In genomic region chr1:239601108-239601507, GRCh38 we compare ENCODE assay signal across 39 cellular contexts.
"Had no signal": no experiment of that assay in that cellular context is flagged by ENCODE, and none has a peak within 500 bp of the region (broad histone marks: within the 10 kb centered on the region; RNA-seq: fewer than 3 reads in every experiment).

No MANE protein-coding gene starts in this region.

- H3K9me3 Mint-ChIP-seq: activated naive CD4-positive, alpha-beta T cell treated with anti-CD3 and anti-CD28 coated beads for 36 hours; activated naive CD4-positive, alpha-beta T cell treated with anti-CD3 and anti-CD28 coated beads, Interleukin-2, amount 10 ng/mL, durations not matched to agents 7 days and 5 days; activated naive CD8-positive, alpha-beta T cell treated with anti-CD3 and anti-CD28 coated beads, Interleukin-2, amount 50 U/mL, for 24 hours; activated T-cell treated with anti-CD3 and anti-CD28 coated beads, Interleukin-2, amount 50 U/mL, for 24 hours; activated T-cell treated with anti-CD3 and anti-CD28 coated beads, Interleukin-2, amount 50 U/mL, for 4 hours; activated T-helper 1 cell treated with anti-CD3 and anti-CD28 coated beads, Interleukin-12 subunit alpha, Interleukin-12 subunit beta, Interleukin-2, Interleukin-4 antibody, amounts not matched to agents 30 ng/mL and 10 ng/mL and 1 ng/mL, durations not matched to agents 14 hours and 24 hours and 36 hours; activated T-helper 17 cell treated with anti-CD3 and anti-CD28 coated beads, Interleukin-2, amount 50 U/mL, for 72 hours; activated T-helper 2 cell treated with anti-CD3 and anti-CD28 coated beads, Interferon-gamma antibody, Interleukin-2, Interleukin-4, amounts not matched to agents 10 μg/mL and 5 μg/mL and 100 μg/mL, durations not matched to agents 14 hours and 24 hours and 36 hours had no signal

- H3K27me3 ChIP-seq: adrenal gland, ascending aorta, body of pancreas, brain microvascular endothelial cell, breast epithelium, cardiac muscle cell had no signal

- ATAC-seq: activated naive CD4-positive, alpha-beta T cell treated with anti-CD3 and anti-CD28 coated beads, Interleukin-2, amount 50 U/mL, for 72 hours; activated naive CD8-positive, alpha-beta T cell treated with anti-CD3 and anti-CD28 coated beads, Interleukin-2, amount 50 U/mL, for 24 hours; activated T-cell treated with anti-CD3 and anti-CD28 coated beads, Interleukin-2, amount 50 U/mL, for 4 hours; activated T-cell treated with anti-CD3 and anti-CD28 coated beads, Interleukin-2, amount 50 U/mL, for 72 hours; activated T-helper 17 cell treated with anti-CD3 and anti-CD28 coated beads, Interleukin-2, amount 50 U/mL, for 72 hours; body of pancreas had no signal

- H3K27ac ChIP-seq: adrenal gland, ascending aorta, body of pancreas, brain microvascular endothelial cell, breast epithelium, cardiac muscle cell had no signal

- H3K4me3 Mint-ChIP-seq: activated naive CD4-positive, alpha-beta T cell treated with anti-CD3 and anti-CD28 coated beads for 36 hours; activated naive CD4-positive, alpha-beta T cell treated with anti-CD3 and anti-CD28 coated beads, Interleukin-2, amount 10 ng/mL, durations not matched to agents 7 days and 5 days; activated naive CD4-positive, alpha-beta T cell treated with anti-CD3 and anti-CD28 coated beads, Interleukin-2, amount 50 U/mL, for 24 hours; activated naive CD8-positive, alpha-beta T cell treated with anti-CD3 and anti-CD28 coated beads, Interleukin-2, amount 10 ng/mL, durations not matched to agents 7 days and 5 days; activated naive CD8-positive, alpha-beta T cell treated with anti-CD3 and anti-CD28 coated beads, Interleukin-2, amount 50 U/mL, for 24 hours; activated T-cell treated with anti-CD3 and anti-CD28 coated beads, Interleukin-2, amount 50 U/mL, for 24 hours; activated T-cell treated with anti-CD3 and anti-CD28 coated beads, Interleukin-2, amount 50 U/mL, for 4 hours; activated T-cell treated with anti-CD3 and anti-CD28 coated beads, Interleukin-2, amount 50 U/mL, for 72 hours; activated T-helper 1 cell treated with anti-CD3 and anti-CD28 coated beads, Interleukin-12 subunit alpha, Interleukin-12 subunit beta, Interleukin-2, Interleukin-4 antibody, amounts not matched to agents 30 ng/mL and 10 ng/mL and 1 ng/mL, durations not matched to agents 14 hours and 24 hours and 36 hours; activated T-helper 17 cell treated with anti-CD3 and anti-CD28 coated beads, Interleukin-2, amount 50 U/mL, for 72 hours; brain; central memory CD8-positive, alpha-beta T cell had no signal

- H3K4me3 ChIP-seq: adrenal gland, ascending aorta, body of pancreas, breast epithelium, cardiac muscle cell had no signal

- H3K27me3 Mint-ChIP-seq: activated naive CD4-positive, alpha-beta T cell treated with anti-CD3 and anti-CD28 coated beads, Interleukin-2, amount 10 ng/mL, durations not matched to agents 7 days and 5 days; activated naive CD4-positive, alpha-beta T cell treated with anti-CD3 and anti-CD28 coated beads, Interleukin-2, amount 50 U/mL, for 24 hours; activated naive CD8-positive, alpha-beta T cell treated with anti-CD3 and anti-CD28 coated beads, Interleukin-2, amount 10 ng/mL, durations not matched to agents 7 days and 5 days; activated naive CD8-positive, alpha-beta T cell treated with anti-CD3 and anti-CD28 coated beads, Interleukin-2, amount 50 U/mL, for 24 hours; activated T-cell treated with anti-CD3 and anti-CD28 coated beads, Interleukin-2, amount 50 U/mL, for 24 hours; activated T-helper 17 cell treated with anti-CD3 and anti-CD28 coated beads, Interleukin-2, amount 50 U/mL, for 72 hours; brain had no signal

- H3K4me1 Mint-ChIP-seq: activated naive CD4-positive, alpha-beta T cell treated with anti-CD3 and anti-CD28 coated beads, Interleukin-2, amount 10 ng/mL, durations not matched to agents 7 days and 5 days; activated naive CD4-positive, alpha-beta T cell treated with anti-CD3 and anti-CD28 coated beads, Interleukin-2, amount 50 U/mL, for 24 hours; activated naive CD8-positive, alpha-beta T cell treated with anti-CD3 and anti-CD28 coated beads, Interleukin-2, amount 10 ng/mL, durations not matched to agents 7 days and 5 days; activated naive CD8-positive, alpha-beta T cell treated with anti-CD3 and anti-CD28 coated beads, Interleukin-2, amount 50 U/mL, for 24 hours; activated T-helper 17 cell treated with anti-CD3 and anti-CD28 coated beads, Interleukin-2, amount 50 U/mL, for 72 hours; brain; central memory CD8-positive, alpha-beta T cell had no signal

- H3K4me1 ChIP-seq: adrenal gland, ascending aorta, body of pancreas, breast epithelium had no signal

- H3K27ac Mint-ChIP-seq: activated naive CD4-positive, alpha-beta T cell treated with anti-CD3 and anti-CD28 coated beads for 36 hours; activated naive CD4-positive, alpha-beta T cell treated with anti-CD3 and anti-CD28 coated beads, Interleukin-2, amount 10 ng/mL, durations not matched to agents 7 days and 5 days; activated naive CD4-positive, alpha-beta T cell treated with anti-CD3 and anti-CD28 coated beads, Interleukin-2, amount 50 U/mL, for 72 hours; activated naive CD8-positive, alpha-beta T cell treated with anti-CD3 and anti-CD28 coated beads, Interleukin-2, amount 10 ng/mL, durations not matched to agents 7 days and 5 days; activated naive CD8-positive, alpha-beta T cell treated with anti-CD3 and anti-CD28 coated beads, Interleukin-2, amount 50 U/mL, for 24 hours; activated T-cell treated with anti-CD3 and anti-CD28 coated beads, Interleukin-2, amount 50 U/mL, for 24 hours; activated T-cell treated with anti-CD3 and anti-CD28 coated beads, Interleukin-2, amount 50 U/mL, for 72 hours; activated T-helper 1 cell treated with anti-CD3 and anti-CD28 coated beads, Interleukin-12 subunit alpha, Interleukin-12 subunit beta, Interleukin-2, Interleukin-4 antibody, amounts not matched to agents 30 ng/mL and 10 ng/mL and 1 ng/mL, durations not matched to agents 14 hours and 24 hours and 36 hours; activated T-helper 17 cell treated with anti-CD3 and anti-CD28 coated beads, Interleukin-2, amount 50 U/mL, for 72 hours; activated T-helper 2 cell treated with anti-CD3 and anti-CD28 coated beads, Interferon-gamma antibody, Interleukin-2, Interleukin-4, amounts not matched to agents 10 μg/mL and 5 μg/mL and 100 μg/mL, durations not matched to agents 14 hours and 24 hours and 36 hours; brain had no signal

- H3K36me3 ChIP-seq: adrenal gland, ascending aorta, brain microvascular endothelial cell, breast epithelium, cardiac muscle cell had no signal

- H3K36me3 Mint-ChIP-seq: activated naive CD4-positive, alpha-beta T cell treated with anti-CD3 and anti-CD28 coated beads, Interleukin-2, amount 10 ng/mL, durations not matched to agents 7 days and 5 days; activated naive CD4-positive, alpha-beta T cell treated with anti-CD3 and anti-CD28 coated beads, Interleukin-2, amount 50 U/mL, for 24 hours; activated naive CD4-positive, alpha-beta T cell treated with anti-CD3 and anti-CD28 coated beads, Interleukin-2, amount 50 U/mL, for 72 hours; brain had no signal

- H3K9me3 ChIP-seq: adrenal gland, ascending aorta, body of pancreas, breast epithelium had no signal

- DNase-seq: activated effector memory CD4-positive, alpha-beta T cell treated with anti-CD3 and anti-CD28 coated beads, Interleukin-2, amount 50 U/mL, for 16 hours; activated effector memory CD4-positive, alpha-beta T cell treated with Interleukin-2 at 50 U/mL for 16 hours; activated gamma-delta T cell; activated gamma-delta T cell treated with Interleukin-2 at 50 U/mL for 16 hours; activated naive CD4-positive, alpha-beta T cell; activated naive CD4-positive, alpha-beta T cell treated with anti-CD3 and anti-CD28 coated beads for 36 hours; activated naive CD4-positive, alpha-beta T cell treated with anti-CD3 and anti-CD28 coated beads, Interleukin-2, amount 10 ng/mL, durations not matched to agents 7 days and 5 days; activated naive CD4-positive, alpha-beta T cell treated with anti-CD3 and anti-CD28 coated beads, Interleukin-2, amount 50 U/mL, for 16 hours; activated naive CD4-positive, alpha-beta T cell treated with Interleukin-2 at 50 U/mL for 16 hours; activated naive CD8-positive, alpha-beta T cell treated with anti-CD3 and anti-CD28 coated beads, Interleukin-2, amount 10 ng/mL, durations not matched to agents 7 days and 5 days; activated naive CD8-positive, alpha-beta T cell treated with anti-CD3 and anti-CD28 coated beads, Interleukin-2, amount 50 U/mL, for 24 hours; activated T-cell treated with anti-CD3 and anti-CD28 coated beads, Interleukin-2, amount 50 U/mL, for 1 hour; activated T-cell treated with anti-CD3 and anti-CD28 coated beads, Interleukin-2, amount 50 U/mL, for 24 hours; activated T-cell treated with anti-CD3 and anti-CD28 coated beads, Interleukin-2, amount 50 U/mL, for 4 hours; activated T-cell treated with anti-CD3 and anti-CD28 coated beads, Interleukin-2, amount 50 U/mL, for 48 hours; activated T-cell treated with anti-CD3 and anti-CD28 coated beads, Interleukin-2, amount 50 U/mL, for 72 hours; adrenal gland; amniotic stem cell; amygdala; anterior cingulate cortex; aorta; body of pancreas; brain microvascular endothelial cell; caudate nucleus; central memory CD4-positive, alpha-beta T cell; cerebellar nuclear complex had no signal

- FAIRE-seq: astrocyte, bronchial epithelial cell, colon had no signal
